Comparison of ENCODE assay signal across 22 cellular contexts in genomic region chr4:35975617-35976355, GRCh38.
DNase-seq lines count a peak whose midpoint lies in the region; ATAC-seq and TF ChIP-seq lines count a peak whose summit lies in the region.
"Had no signal": no experiment of that assay in that cellular context is flagged by ENCODE, and none has a peak within 500 bp of the region (broad histone marks: within the 10 kb centered on the region; RNA-seq: fewer than 3 reads in every experiment).

No MANE protein-coding gene starts in this region.

- intact Hi-C loops in ovary (cut with DNase I), result no loop called here

- TF ChIP-seq EP300 in ovary (IDR thresholded peaks at IDR 0.05), result no peak

- 81 to 89% (median 83%) methylated on average over 4 of the region's 4 CpGs for WGBS in ovary, 3 donors
- 95 to 100% methylated on average over 2 to 4 of the region's 4 CpGs for WGBS in endodermal cell (ENCODE audit: insufficient coverage in 1 of 2, insufficient read length in 1 of 2), 2 experiments

- H3K4me3 Mint-ChIP-seq in endodermal cell, result no peak overlapping the region
- H3K4me3 Mint-ChIP-seq: brain; CD8-positive, alpha-beta T cell; dendritic cell treated with granulocyte-macrophage colony-stimulating factor and Interleukin-4, amounts not matched to agents 40 ng/mL and 50 ng/mL, for 4 days had no signal

- H3K27ac Mint-ChIP-seq in endodermal cell, result no peak overlapping the region
- H3K27ac Mint-ChIP-seq: brain; CD8-positive, alpha-beta T cell; dendritic cell treated with granulocyte-macrophage colony-stimulating factor and Interleukin-4, amounts not matched to agents 40 ng/mL and 50 ng/mL, for 4 days had no signal

- DNase-seq in GM06990 (ENCODE audit: extremely low read depth, insufficient read length) (peak; percentile 11), H7 (no peak), activated gamma-delta T cell (lab: John Stamatoyannopoulos, UW) (no peak), ovary (no peak), endodermal cell (no peak)
- DNase-seq: activated naive CD4-positive, alpha-beta T cell; CD8-positive, alpha-beta T cell; DND-41; gastrocnemius medialis; KBM-7; NCI-H1092; NCI-H2171; occipital lobe; right cardiac atrium had no signal

- no peaks in the 10 kb centered on the region for H3K4me1 Mint-ChIP-seq in endodermal cell
- H3K4me1 Mint-ChIP-seq: brain had no signal

- no peak overlapping the region for H3K4me3 ChIP-seq in GM06990 (replicated peaks; ENCODE audit: low read depth, low read length)
- H3K4me3 ChIP-seq in H7 (ENCODE audit: insufficient read depth, low read depth, low read length), result no peak overlapping the region
- no peak overlapping the region for H3K4me3 ChIP-seq in ovary
- no peak overlapping the region for H3K4me3 ChIP-seq in endodermal cell (ENCODE audit: low read length)
- H3K4me3 ChIP-seq: gastrocnemius medialis had no signal

- no peaks in the 10 kb centered on the region for H3K36me3 ChIP-seq in GM06990 (ENCODE audit: control insufficient read depth, insufficient read depth, low read length)
- no peaks in the 10 kb centered on the region for H3K36me3 ChIP-seq in H7 (replicated peaks; ENCODE audit: control insufficient read depth, insufficient read depth, low read length)
- H3K36me3 ChIP-seq in ovary, result no peaks in the 10 kb centered on the region
- no peaks in the 10 kb centered on the region for H3K36me3 ChIP-seq in endodermal cell (ENCODE audit: control insufficient read depth, insufficient read depth, low read length)
- H3K36me3 ChIP-seq: gastrocnemius medialis had no signal

- no peaks in the 10 kb centered on the region for H3K9me3 Mint-ChIP-seq in endodermal cell
- H3K9me3 Mint-ChIP-seq: CD8-positive, alpha-beta T cell; dendritic cell treated with granulocyte-macrophage colony-stimulating factor and Interleukin-4, amounts not matched to agents 40 ng/mL and 50 ng/mL, for 4 days had no signal

- H3K27ac ChIP-seq in ovary, result no peak overlapping the region
- H3K27ac ChIP-seq in endodermal cell (ENCODE audit: low read depth, low read length), result no peak overlapping the region
- H3K27ac ChIP-seq: gastrocnemius medialis, HL-60, RWPE1 had no signal

- H3K4me1 ChIP-seq in ovary (ENCODE audit: insufficient read depth) (no peaks in the 10 kb centered on the region), endodermal cell (ENCODE audit: control insufficient read depth, insufficient read depth, low read length) (no peaks in the 10 kb centered on the region)
- H3K4me1 ChIP-seq: gastrocnemius medialis had no signal

- ATAC-seq in GM18520 (IDR thresholded peaks at IDR 0.05; ENCODE audit: unreplicated experiment), result peak; percentile 64
- ATAC-seq in HG02759 (IDR thresholded peaks at IDR 0.05; ENCODE audit: unreplicated experiment), result peak; percentile 62
- ATAC-seq in HG03520 (IDR thresholded peaks at IDR 0.05; ENCODE audit: unreplicated experiment), result peak; percentile 63
- ATAC-seq: CD8-positive, alpha-beta T cell; gastrocnemius medialis; left lobe of liver; right cardiac atrium had no signal

- TF ChIP-seq CTCF in GM06990 (IDR thresholded peaks at IDR 0.05; ENCODE audit: insufficient read depth, low read length, poor library complexity, severe bottlenecking) (no peak), ovary (IDR thresholded peaks at IDR 0.05) (no peak), endodermal cell (conservative IDR thresholded peaks at IDR 0.05) (no peak)

- H3K9ac ChIP-seq in endodermal cell (ENCODE audit: extremely low read depth, low read length, poor library complexity, severe bottlenecking), result no peak overlapping the region

- H3K9me3 ChIP-seq in ovary, result no peaks in the 10 kb centered on the region
- H3K9me3 ChIP-seq in endodermal cell (ENCODE audit: control insufficient read depth, low read length), result no peaks in the 10 kb centered on the region
- H3K9me3 ChIP-seq: gastrocnemius medialis had no signal

- no peaks in the 10 kb centered on the region for H3K36me3 Mint-ChIP-seq in endodermal cell (ENCODE audit: low read depth)
- H3K36me3 Mint-ChIP-seq: brain; CD8-positive, alpha-beta T cell had no signal

- no peak for TF ChIP-seq POLR2A in ovary (IDR thresholded peaks at IDR 0.05)

- H3K27me3 ChIP-seq in GM06990 (replicated peaks; ENCODE audit: control insufficient read depth, insufficient read depth, low read length), result no peaks in the 10 kb centered on the region
- no peaks in the 10 kb centered on the region for H3K27me3 ChIP-seq in H7 (ENCODE audit: control insufficient read depth, insufficient read depth, low read length)
- H3K27me3 ChIP-seq in ovary, result no peaks in the 10 kb centered on the region
- no peaks in the 10 kb centered on the region for H3K27me3 ChIP-seq in endodermal cell (ENCODE audit: control insufficient read depth, insufficient read depth, low read length, poor library complexity, severe bottlenecking)
- H3K27me3 ChIP-seq: gastrocnemius medialis had no signal

- peaks cover 2% of the 10 kb centered on the region for H3K27me3 Mint-ChIP-seq in endodermal cell (ENCODE audit: insufficient read depth)
- H3K27me3 Mint-ChIP-seq: brain; dendritic cell treated with granulocyte-macrophage colony-stimulating factor and Interleukin-4, amounts not matched to agents 40 ng/mL and 50 ng/mL, for 4 days had no signal
